ENCODE assay signal across 18 cellular contexts in the genomic region with DNA sequence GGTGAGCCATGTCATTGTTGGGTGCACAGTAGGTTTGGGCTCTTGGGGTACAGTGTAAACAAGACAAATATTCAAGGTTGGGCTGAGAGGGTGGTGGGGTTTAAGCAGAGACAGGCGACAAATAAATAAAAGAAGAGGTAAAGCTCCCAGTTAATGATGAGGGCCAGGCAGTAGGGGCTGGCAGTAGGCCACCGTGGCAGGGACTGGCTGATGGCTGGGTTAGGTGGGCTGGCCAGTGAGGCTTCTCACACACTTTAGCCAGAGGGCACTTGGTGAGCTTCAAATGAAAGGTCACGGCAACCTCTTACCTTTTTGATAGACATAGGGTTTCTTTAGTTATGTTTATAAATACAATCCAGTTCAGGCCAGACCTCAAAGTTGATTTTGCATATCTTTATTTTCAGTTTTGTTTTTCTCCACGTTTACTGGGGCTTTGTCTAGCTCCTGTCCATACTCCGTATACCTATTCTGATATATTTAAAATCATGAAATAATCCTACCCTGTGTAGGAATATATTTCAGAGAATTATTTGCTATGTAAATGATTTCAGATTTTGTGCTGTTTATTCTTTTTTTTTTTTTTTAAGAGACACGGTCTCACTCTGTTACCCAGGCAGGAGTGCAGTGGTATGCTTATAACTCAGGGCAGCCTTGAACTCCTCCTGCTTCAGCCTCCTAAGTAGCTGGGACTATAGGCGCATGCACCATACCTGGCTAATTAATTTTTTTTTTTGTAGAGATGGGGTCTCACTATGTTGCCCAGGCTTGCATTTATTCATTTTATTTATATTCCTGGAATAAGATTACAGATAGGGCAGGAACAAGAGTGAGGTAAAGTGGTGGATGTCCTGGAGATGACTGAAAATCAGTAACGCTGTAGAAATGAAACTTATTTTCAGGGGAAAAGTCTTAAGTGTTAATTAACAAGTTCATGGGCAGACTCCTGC.
"Had no signal": no experiment of that assay in that cellular context is flagged by ENCODE, and none has a peak within 500 bp of the region (broad histone marks: within the 10 kb centered on the region; RNA-seq: fewer than 3 reads in every experiment).

No MANE protein-coding gene starts in this region.

- H3K27ac ChIP-seq: colonic mucosa, esophagus squamous epithelium, skin epidermis, upper lobe of right lung, WERI-Rb-1 had no signal

- ATAC-seq: activated CD4-positive, alpha-beta T cell treated with anti-CD3 and anti-CD28 coated beads for 36 hours; activated naive CD4-positive, alpha-beta T cell treated with anti-CD3 and anti-CD28 coated beads, Interleukin-2, amount 50 U/mL, for 72 hours; natural killer cell; stimulated activated naive CD8-positive, alpha-beta T cell treated with anti-CD3 and anti-CD28 coated beads, Interleukin-15, Interleukin-2, amounts not matched to agents 100 U/mL and 50 U/mL, for 24 hours; T-helper 17 cell; upper lobe of right lung had no signal

- DNase-seq: activated CD4-positive, alpha-beta memory T cell treated with anti-CD3 and anti-CD28 coated beads for 36 hours; activated CD4-positive, alpha-beta T cell treated with anti-CD3 and anti-CD28 coated beads for 36 hours; activated effector memory CD4-positive, alpha-beta T cell treated with anti-CD3 and anti-CD28 coated beads, Interleukin-2, amount 50 U/mL, for 16 hours; activated T-cell treated with anti-CD3 and anti-CD28 coated beads, Interleukin-2, amount 50 U/mL, for 48 hours; colonic mucosa; esophagus squamous epithelium; mesendoderm; natural killer cell; nucleus accumbens; stimulated activated CD4-positive, alpha-beta T cell treated with anti-CD3 and anti-CD28 coated beads, Interleukin-15, amount 100 ng/mL, for 24 hours; stimulated activated CD4-positive, alpha-beta T cell treated with anti-CD3 and anti-CD28 coated beads, Interleukin-4, amount 100 ng/mL, for 4 hours; stimulated activated CD8-positive, alpha-beta memory T cell treated with anti-CD3 and anti-CD28 coated beads, Interleukin-4, amount 100 ng/mL, for 48 hours; stimulated activated naive CD8-positive, alpha-beta T cell treated with anti-CD3 and anti-CD28 coated beads, Interleukin-15, Interleukin-2, amounts not matched to agents 100 U/mL and 50 U/mL, for 24 hours; T-helper 17 cell; upper lobe of right lung; WERI-Rb-1 had no signal

- H3K4me1 ChIP-seq: colonic mucosa, esophagus squamous epithelium, upper lobe of right lung had no signal

- H3K9me3 ChIP-seq: colonic mucosa, esophagus squamous epithelium, upper lobe of right lung had no signal

- H3K27me3 ChIP-seq: colonic mucosa, esophagus squamous epithelium, upper lobe of right lung had no signal

- H3K36me3 ChIP-seq: colonic mucosa, esophagus squamous epithelium, upper lobe of right lung, WERI-Rb-1 had no signal

- H3K4me3 ChIP-seq: colonic mucosa, esophagus squamous epithelium, skin epidermis, upper lobe of right lung had no signal
